21 cellular contexts compared by ENCODE assay signal in genomic region chr17:50677851-50678375, GRCh38. TPM values are rescaled to one million over a fixed set of nuclear protein-coding genes. Genes with fewer than 3 reads are reported as not detected.
"Had no signal": no experiment of that assay in that cellular context is flagged by ENCODE, and none has a peak within 500 bp of the region (broad histone marks: within the 10 kb centered on the region; RNA-seq: fewer than 3 reads in every experiment).

No MANE protein-coding gene starts in this region.

- H3K4me1 ChIP-seq: psoas muscle had no signal

- H3K27me3 ChIP-seq: esophagus squamous epithelium had no signal

- ATAC-seq: left lobe of liver; naive thymus-derived CD4-positive, alpha-beta T cell; psoas muscle; right cardiac atrium; stimulated activated naive B cell treated with anti-CD40 and anti-IgM and Interleukin-4, amounts not matched to agents 10 μg/mL and 1 μg/mL and 100 μg/mL, for 72 hours had no signal

- H3K27ac ChIP-seq: coronary artery, esophagus squamous epithelium, psoas muscle, skin epidermis, spleen had no signal

- H3K36me3 ChIP-seq: esophagus squamous epithelium, spleen had no signal

- FAIRE-seq: endometrium, frontal cortex, keratinocyte had no signal

- H3K4me3 ChIP-seq: coronary artery, esophagus squamous epithelium, psoas muscle, skin epidermis, spleen had no signal

- H3K9me3 ChIP-seq: esophagus squamous epithelium, psoas muscle, spleen had no signal

- DNase-seq: dermis blood vessel endothelial cell; effector memory CD4-positive, alpha-beta T cell; erythroblast; esophagus squamous epithelium; hypothalamus; mesendoderm; midbrain; naive thymus-derived CD4-positive, alpha-beta T cell; nephron progenitor cell; nucleus accumbens; psoas muscle; right cardiac atrium; spleen; stimulated activated naive B cell treated with anti-CD40 and anti-IgM and Interleukin-4, amounts not matched to agents 10 μg/mL and 1 μg/mL and 100 μg/mL, for 72 hours; trophoblast cell had no signal

RNA-seq across cellular contexts. Expression of gene ABCC3, which starts 43.2 kb away (rescaled TPM):
- total RNA-seq: frontal cortex had no signal
- polyA plus RNA-seq: naive thymus-derived CD4-positive, alpha-beta T cell had no signal
